Comparison of ENCODE assay signal across 12 cellular contexts in the genomic region with DNA sequence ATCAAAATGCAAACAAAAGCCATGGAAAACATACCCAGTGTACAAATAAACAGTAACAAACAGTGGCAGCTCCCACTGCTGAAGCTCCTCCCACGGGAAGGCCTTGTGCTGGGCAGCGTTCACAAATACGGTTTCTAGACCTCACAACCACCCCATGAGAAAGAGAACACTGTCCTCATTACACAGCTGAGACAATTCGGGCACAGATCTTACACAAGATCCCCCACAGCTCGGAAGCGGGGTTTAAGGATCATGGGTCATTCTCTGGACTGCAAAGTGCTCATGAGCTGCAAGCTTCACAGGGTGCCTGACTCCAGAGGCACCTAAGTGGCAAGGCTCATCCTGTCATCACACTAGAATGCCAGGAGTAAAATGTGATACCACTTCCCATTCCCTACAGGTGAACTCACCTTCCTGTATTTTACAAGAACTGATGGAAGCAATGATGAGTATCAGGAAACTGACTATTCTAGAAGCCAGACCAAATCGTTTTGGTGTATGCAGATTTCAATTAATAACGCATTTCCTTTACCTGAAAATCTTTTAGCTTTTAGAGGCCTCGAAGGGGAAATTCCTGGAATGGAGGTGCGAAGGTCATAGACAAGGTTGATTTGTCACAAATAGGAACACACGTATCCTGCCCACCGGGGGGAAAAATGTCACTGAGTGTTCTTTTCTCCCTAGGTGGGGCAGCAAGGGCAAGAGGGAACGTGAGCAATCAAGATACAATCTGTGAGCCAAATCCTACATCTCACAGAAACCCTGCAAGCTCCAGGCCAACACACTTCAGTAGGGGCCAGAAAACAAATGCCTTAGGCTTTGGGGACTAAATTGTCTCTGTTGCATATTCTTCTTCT. TPM values are rescaled to one million over a fixed set of nuclear protein-coding genes. Genes with fewer than 3 reads are reported as not detected.
DNase-seq lines count a peak whose midpoint lies in the region; TF ChIP-seq lines count a peak whose summit lies in the region.
"Had no signal": no experiment of that assay in that cellular context is flagged by ENCODE, and none has a peak within 500 bp of the region (broad histone marks: within the 10 kb centered on the region; RNA-seq: fewer than 3 reads in every experiment).

No MANE protein-coding gene starts in this region.

- peaks cover 3 to 39% (median 5%) of the 10 kb centered on the region in 3 donors for H3K36me3 Mint-ChIP-seq in CD8-positive, alpha-beta memory T cell
- peaks cover 3% of the 10 kb centered on the region for H3K36me3 Mint-ChIP-seq in progenitor cell of endocrine pancreas (ENCODE audit: insufficient read depth)

- peaks cover 87% of the 10 kb centered on the region for H3K4me1 ChIP-seq in CD8-positive, alpha-beta memory T cell (ENCODE audit: insufficient read depth, low read length)
- H3K4me1 ChIP-seq in adrenal gland (replicated peaks in 1 of 2), result peaks cover 0 to 21% of the 10 kb centered on the region in 2 donors
- H3K4me1 ChIP-seq in smooth muscle cell (ENCODE audit: low read depth), result peaks cover 1% of the 10 kb centered on the region

- no peak overlapping the region for H3K4me2 ChIP-seq in smooth muscle cell

- H2AFZ ChIP-seq in smooth muscle cell (ENCODE audit: low read depth), result no peak overlapping the region

- H3K27ac Mint-ChIP-seq in CD8-positive, alpha-beta memory T cell, result peak overlapping the region; percentile 27 to 95 (median 72)
- peak overlapping the region; percentile 67 for H3K27ac Mint-ChIP-seq in progenitor cell of endocrine pancreas

- H3K9ac ChIP-seq in smooth muscle cell (ENCODE audit: low read depth), result no peak overlapping the region

- CTCF ChIA-PET in CD8-positive, alpha-beta memory T cell (lab: Charles Lee), result interaction anchor here (0.7 kb wide), 1 partner anchor 9 kb away, joined by 3 read pairs; no protein-coding TSS in a partner anchor
- CTCF ChIA-PET in RWPE1 (lab: Yijun Ruan, JAX), result interaction anchor here (0.6 kb wide), 2 partner anchors 51 to 162 kb away, joined by 3 read pairs; no protein-coding TSS in a partner anchor

- H3K27me3 Mint-ChIP-seq in CD8-positive, alpha-beta memory T cell, result no peaks in the 10 kb centered on the region
- H3K27me3 Mint-ChIP-seq in progenitor cell of endocrine pancreas, result no peaks in the 10 kb centered on the region

- H4K20me1 ChIP-seq in smooth muscle cell (ENCODE audit: low read depth), result peaks cover 100% of the 10 kb centered on the region

- no peak for TF ChIP-seq POLR2A in adrenal gland (IDR thresholded peaks at IDR 0.05)

- no peaks in the 10 kb centered on the region for H3F3A ChIP-seq in smooth muscle cell (ENCODE audit: low read depth)

- H3K4me1 Mint-ChIP-seq in CD8-positive, alpha-beta memory T cell, result peaks cover 88 to 96% (median 93%) of the 10 kb centered on the region in 3 donors
- peaks cover 26% of the 10 kb centered on the region for H3K4me1 Mint-ChIP-seq in progenitor cell of endocrine pancreas (ENCODE audit: low read depth)

- no peaks in the 10 kb centered on the region for H3K36me3 ChIP-seq in CD8-positive, alpha-beta memory T cell (ENCODE audit: insufficient read depth, low read length)
- H3K36me3 ChIP-seq in adrenal gland (replicated peaks in 1 of 2), result no peaks in the 10 kb centered on the region
- no peaks in the 10 kb centered on the region for H3K36me3 ChIP-seq in smooth muscle cell (ENCODE audit: low read depth)

- POLR2A ChIA-PET in CD8-positive, alpha-beta memory T cell (lab: Charles Lee), result no interaction called here
- POLR2A ChIA-PET in RWPE1 (lab: Yijun Ruan, JAX; ENCODE audit: low non-redundant PET), result no interaction called here

- no peaks in the 10 kb centered on the region for H3K9me3 ChIP-seq in CD8-positive, alpha-beta memory T cell (ENCODE audit: low read length)
- no peaks in the 10 kb centered on the region for H3K9me3 ChIP-seq in adrenal gland (replicated peaks in 1 of 3)
- no peaks in the 10 kb centered on the region for H3K9me3 ChIP-seq in smooth muscle cell (replicated peaks; ENCODE audit: low read depth)

- H3K4me3 Mint-ChIP-seq in CD8-positive, alpha-beta memory T cell, result peak overlapping the region in 3 of 7 donors; percentile 4 to 48 (median 22)
- H3K4me3 Mint-ChIP-seq in progenitor cell of endocrine pancreas (ENCODE audit: low read depth), result no peak overlapping the region
- H3K4me3 Mint-ChIP-seq: activated naive CD4-positive, alpha-beta T cell treated with anti-CD3 and anti-CD28 coated beads for 36 hours had no signal

- no peaks in the 10 kb centered on the region for H3K27me3 ChIP-seq in CD8-positive, alpha-beta memory T cell (ENCODE audit: insufficient read depth, low read length, poor library complexity, severe bottlenecking)
- H3K27me3 ChIP-seq in adrenal gland (no peaks in the 10 kb centered on the region), smooth muscle cell (ENCODE audit: low read depth) (no peaks in the 10 kb centered on the region)

- no peaks in the 10 kb centered on the region for H3K9me3 Mint-ChIP-seq in CD8-positive, alpha-beta memory T cell
- no peaks in the 10 kb centered on the region for H3K9me3 Mint-ChIP-seq in progenitor cell of endocrine pancreas (ENCODE audit: low read depth)
- H3K9me3 Mint-ChIP-seq: activated naive CD4-positive, alpha-beta T cell treated with anti-CD3 and anti-CD28 coated beads for 36 hours had no signal

- H3K27ac ChIP-seq in CD8-positive, alpha-beta memory T cell (ENCODE audit: low read depth, low read length), result no peak overlapping the region
- H3K27ac ChIP-seq in RWPE1 (peak overlapping the region; percentile 58), adrenal gland (no peak overlapping the region), smooth muscle cell (ENCODE audit: low read depth) (no peak overlapping the region)

- H3K79me2 ChIP-seq in smooth muscle cell (ENCODE audit: low read depth), result peaks cover 100% of the 10 kb centered on the region

- WGBS in adrenal gland, 4 donors, result 58 to 70% (median 65%) methylated on average over 12 to 13 of the region's 13 CpGs
- WGBS in smooth muscle cell (ENCODE audit: low lambda C conversion rate), result 87% methylated on average over 13 of the region's 13 CpGs

- DNase-seq in CD8-positive, alpha-beta memory T cell, result no peak
- DNase-seq in RWPE1 (ENCODE audit: low spot score) (peak; percentile 50), fibroblast of villous mesenchyme (ENCODE audit: low read depth) (peak; percentile 67), progenitor cell of endocrine pancreas (ENCODE audit: low spot score, unreplicated experiment) (no peak), adrenal gland (no peak), smooth muscle cell (lab: John Stamatoyannopoulos, UW; ENCODE audit: unreplicated experiment) (no peak), D341Med (ENCODE audit: low spot score) (no peak)
- DNase-seq in activated CD4-positive, CD25-positive, alpha-beta regulatory T cell treated with anti-CD3 and anti-CD28 coated beads, Interleukin-2, amount 50 U/mL, for 72 hours, result no peak
- DNase-seq: activated naive CD4-positive, alpha-beta T cell treated with anti-CD3 and anti-CD28 coated beads for 36 hours; effector CD8-positive, alpha-beta T cell; NCI-H1930; OCI-M1 had no signal

- H3K4me3 ChIP-seq in CD8-positive, alpha-beta memory T cell (ENCODE audit: low read length), result no peak overlapping the region
- H3K4me3 ChIP-seq in fibroblast of villous mesenchyme (ENCODE audit: low read depth, low read length) (no peak overlapping the region), adrenal gland (no peak overlapping the region), smooth muscle cell (no peak overlapping the region)

- TF ChIP-seq CTCF in RWPE1 (conservative IDR thresholded peaks at IDR 0.05; ENCODE audit: low read depth) (no peak), fibroblast of villous mesenchyme (IDR thresholded peaks at IDR 0.05; ENCODE audit: insufficient read depth, low read depth, low read length) (no peak), progenitor cell of endocrine pancreas (IDR thresholded peaks at IDR 0.05; ENCODE audit: unreplicated experiment) (no peak), adrenal gland (IDR thresholded peaks at IDR 0.05) (no peak), smooth muscle cell (IDR thresholded peaks at IDR 0.05; ENCODE audit: borderline replicate concordance, insufficient read depth, poor library complexity, severe bottlenecking) (no peak)

- intact Hi-C loops in adrenal gland (cut with DNase I), result no loop called here

RNA-seq across cellular contexts. Expression of a gene that starts 41.2 kb away (rescaled TPM):
- 100 to 1,000 TPM; 149 to 150 TPM for total RNA-seq in CD8-positive, alpha-beta memory T cell
- 63.6 TPM for polyA plus RNA-seq in CD8-positive, alpha-beta memory T cell
- total RNA-seq in fibroblast of villous mesenchyme (55.7 and 56.6 TPM in 2 replicates), progenitor cell of endocrine pancreas (105 and 113 TPM in 2 replicates), adrenal gland (10 to 100 TPM; 35.9 to 72.2 (median 58.7) TPM), smooth muscle cell (76.6 and 89.1 TPM in 2 replicates)
- polyA plus RNA-seq in adrenal gland (10 to 100 TPM; 17.7 to 69.6 (median 26.3) TPM), smooth muscle cell (80.2 and 105 TPM in 2 replicates)

Comparison
In these comparisons a context has a peak if more than half of its experiments do, and no peak if none do; other contexts are left out.
1. DNase-seq: peak in RWPE1 (single experiment) and fibroblast of villous mesenchyme (single experiment); none in CD8-positive, alpha-beta memory T cell (0 of 5), progenitor cell of endocrine pancreas (single experiment), adrenal gland (0 of 7), smooth muscle cell (single experiment), activated CD4-positive, CD25-positive, alpha-beta regulatory T cell treated with anti-CD3 and anti-CD28 coated beads, Interleukin-2, amount 50 U/mL, for 72 hours (single experiment) and D341Med (single experiment).